1 cellular context compared by ENCODE assay signal in the genomic region with DNA sequence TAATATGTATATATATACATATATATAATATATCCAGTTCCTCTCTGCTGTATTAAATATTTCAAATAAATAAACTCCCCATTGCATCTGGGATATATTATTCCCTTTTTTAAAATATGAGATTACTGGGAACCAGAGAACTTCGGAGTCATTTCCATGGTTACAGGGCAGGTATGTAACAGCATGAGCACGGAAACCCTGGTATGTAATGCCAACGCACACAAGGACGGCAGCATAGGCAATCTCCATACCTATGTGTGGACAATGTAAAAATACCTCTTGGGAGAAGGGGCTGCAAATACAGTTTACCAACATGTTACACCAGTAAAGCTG.
TF ChIP-seq lines count a peak whose summit lies in the region.

No MANE protein-coding gene starts in this region.

TF ChIP-seq in HepG2, 621 proteins besides CTCF, POLR2A, EP300 and RAD21 (continued from another document):
- TF ChIP-seq NCOA5 (CRISPR knock-in tag; IDR thresholded peaks at IDR 0.05), result no peak
- TF ChIP-seq, protein P1, sequence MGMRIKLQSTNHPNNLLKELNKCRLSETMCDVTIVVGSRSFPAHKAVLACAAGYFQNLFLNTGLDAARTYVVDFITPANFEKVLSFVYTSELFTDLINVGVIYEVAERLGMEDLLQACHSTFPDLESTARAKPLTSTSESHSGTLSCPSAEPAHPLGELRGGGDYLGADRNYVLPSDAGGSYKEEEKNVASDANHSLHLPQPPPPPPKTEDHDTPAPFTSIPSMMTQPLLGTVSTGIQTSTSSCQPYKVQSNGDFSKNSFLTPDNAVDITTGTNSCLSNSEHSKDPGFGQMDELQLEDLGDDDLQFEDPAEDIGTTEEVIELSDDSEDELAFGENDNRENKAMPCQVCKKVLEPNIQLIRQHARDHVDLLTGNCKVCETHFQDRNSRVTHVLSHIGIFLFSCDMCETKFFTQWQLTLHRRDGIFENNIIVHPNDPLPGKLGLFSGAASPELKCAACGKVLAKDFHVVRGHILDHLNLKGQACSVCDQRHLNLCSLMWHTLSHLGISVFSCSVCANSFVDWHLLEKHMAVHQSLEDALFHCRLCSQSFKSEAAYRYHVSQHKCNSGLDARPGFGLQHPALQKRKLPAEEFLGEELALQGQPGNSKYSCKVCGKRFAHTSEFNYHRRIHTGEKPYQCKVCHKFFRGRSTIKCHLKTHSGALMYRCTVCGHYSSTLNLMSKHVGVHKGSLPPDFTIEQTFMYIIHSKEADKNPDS (CRISPR knock-in tag; IDR thresholded peaks at IDR 0.05), result no peak
- TF ChIP-seq ZNF350 (CRISPR knock-in tag; IDR thresholded peaks at IDR 0.05; ENCODE audit: borderline replicate concordance, low read depth), result no peak
- TF ChIP-seq ZNF33B (CRISPR knock-in tag; IDR thresholded peaks at IDR 0.05), result no peak
- TF ChIP-seq, protein P2, sequence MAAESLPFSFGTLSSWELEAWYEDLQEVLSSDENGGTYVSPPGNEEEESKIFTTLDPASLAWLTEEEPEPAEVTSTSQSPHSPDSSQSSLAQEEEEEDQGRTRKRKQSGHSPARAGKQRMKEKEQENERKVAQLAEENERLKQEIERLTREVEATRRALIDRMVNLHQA (CRISPR knock-in tag; IDR thresholded peaks at IDR 0.05), result no peak
